In the genomic region with DNA sequence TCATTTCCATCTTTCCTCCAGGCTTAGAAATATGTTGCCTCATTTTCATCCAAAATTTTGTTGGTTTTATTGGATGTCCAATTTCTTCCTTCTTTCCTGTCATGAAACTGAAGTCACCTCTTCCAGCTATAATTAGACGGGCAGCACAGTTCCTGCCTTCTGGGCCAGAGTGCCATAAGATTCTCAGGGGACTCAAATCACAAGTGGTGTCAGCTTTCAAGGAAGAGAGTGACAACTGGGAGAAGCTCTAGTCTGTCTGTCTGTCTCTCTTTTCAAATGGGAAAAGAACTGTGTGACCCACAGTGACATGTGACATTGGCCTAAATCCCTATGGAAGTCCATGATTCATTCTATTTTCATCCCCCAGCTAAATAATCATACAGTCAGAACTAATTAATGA, we compare ENCODE assay signal across 1 cellular context.
TF ChIP-seq lines count a peak whose summit lies in the region.

No MANE protein-coding gene starts in this region.

TF ChIP-seq in GM23338, 12 proteins besides CTCF, POLR2A, EP300 and RAD21 (continued from another document):
- TF ChIP-seq, protein P1, sequence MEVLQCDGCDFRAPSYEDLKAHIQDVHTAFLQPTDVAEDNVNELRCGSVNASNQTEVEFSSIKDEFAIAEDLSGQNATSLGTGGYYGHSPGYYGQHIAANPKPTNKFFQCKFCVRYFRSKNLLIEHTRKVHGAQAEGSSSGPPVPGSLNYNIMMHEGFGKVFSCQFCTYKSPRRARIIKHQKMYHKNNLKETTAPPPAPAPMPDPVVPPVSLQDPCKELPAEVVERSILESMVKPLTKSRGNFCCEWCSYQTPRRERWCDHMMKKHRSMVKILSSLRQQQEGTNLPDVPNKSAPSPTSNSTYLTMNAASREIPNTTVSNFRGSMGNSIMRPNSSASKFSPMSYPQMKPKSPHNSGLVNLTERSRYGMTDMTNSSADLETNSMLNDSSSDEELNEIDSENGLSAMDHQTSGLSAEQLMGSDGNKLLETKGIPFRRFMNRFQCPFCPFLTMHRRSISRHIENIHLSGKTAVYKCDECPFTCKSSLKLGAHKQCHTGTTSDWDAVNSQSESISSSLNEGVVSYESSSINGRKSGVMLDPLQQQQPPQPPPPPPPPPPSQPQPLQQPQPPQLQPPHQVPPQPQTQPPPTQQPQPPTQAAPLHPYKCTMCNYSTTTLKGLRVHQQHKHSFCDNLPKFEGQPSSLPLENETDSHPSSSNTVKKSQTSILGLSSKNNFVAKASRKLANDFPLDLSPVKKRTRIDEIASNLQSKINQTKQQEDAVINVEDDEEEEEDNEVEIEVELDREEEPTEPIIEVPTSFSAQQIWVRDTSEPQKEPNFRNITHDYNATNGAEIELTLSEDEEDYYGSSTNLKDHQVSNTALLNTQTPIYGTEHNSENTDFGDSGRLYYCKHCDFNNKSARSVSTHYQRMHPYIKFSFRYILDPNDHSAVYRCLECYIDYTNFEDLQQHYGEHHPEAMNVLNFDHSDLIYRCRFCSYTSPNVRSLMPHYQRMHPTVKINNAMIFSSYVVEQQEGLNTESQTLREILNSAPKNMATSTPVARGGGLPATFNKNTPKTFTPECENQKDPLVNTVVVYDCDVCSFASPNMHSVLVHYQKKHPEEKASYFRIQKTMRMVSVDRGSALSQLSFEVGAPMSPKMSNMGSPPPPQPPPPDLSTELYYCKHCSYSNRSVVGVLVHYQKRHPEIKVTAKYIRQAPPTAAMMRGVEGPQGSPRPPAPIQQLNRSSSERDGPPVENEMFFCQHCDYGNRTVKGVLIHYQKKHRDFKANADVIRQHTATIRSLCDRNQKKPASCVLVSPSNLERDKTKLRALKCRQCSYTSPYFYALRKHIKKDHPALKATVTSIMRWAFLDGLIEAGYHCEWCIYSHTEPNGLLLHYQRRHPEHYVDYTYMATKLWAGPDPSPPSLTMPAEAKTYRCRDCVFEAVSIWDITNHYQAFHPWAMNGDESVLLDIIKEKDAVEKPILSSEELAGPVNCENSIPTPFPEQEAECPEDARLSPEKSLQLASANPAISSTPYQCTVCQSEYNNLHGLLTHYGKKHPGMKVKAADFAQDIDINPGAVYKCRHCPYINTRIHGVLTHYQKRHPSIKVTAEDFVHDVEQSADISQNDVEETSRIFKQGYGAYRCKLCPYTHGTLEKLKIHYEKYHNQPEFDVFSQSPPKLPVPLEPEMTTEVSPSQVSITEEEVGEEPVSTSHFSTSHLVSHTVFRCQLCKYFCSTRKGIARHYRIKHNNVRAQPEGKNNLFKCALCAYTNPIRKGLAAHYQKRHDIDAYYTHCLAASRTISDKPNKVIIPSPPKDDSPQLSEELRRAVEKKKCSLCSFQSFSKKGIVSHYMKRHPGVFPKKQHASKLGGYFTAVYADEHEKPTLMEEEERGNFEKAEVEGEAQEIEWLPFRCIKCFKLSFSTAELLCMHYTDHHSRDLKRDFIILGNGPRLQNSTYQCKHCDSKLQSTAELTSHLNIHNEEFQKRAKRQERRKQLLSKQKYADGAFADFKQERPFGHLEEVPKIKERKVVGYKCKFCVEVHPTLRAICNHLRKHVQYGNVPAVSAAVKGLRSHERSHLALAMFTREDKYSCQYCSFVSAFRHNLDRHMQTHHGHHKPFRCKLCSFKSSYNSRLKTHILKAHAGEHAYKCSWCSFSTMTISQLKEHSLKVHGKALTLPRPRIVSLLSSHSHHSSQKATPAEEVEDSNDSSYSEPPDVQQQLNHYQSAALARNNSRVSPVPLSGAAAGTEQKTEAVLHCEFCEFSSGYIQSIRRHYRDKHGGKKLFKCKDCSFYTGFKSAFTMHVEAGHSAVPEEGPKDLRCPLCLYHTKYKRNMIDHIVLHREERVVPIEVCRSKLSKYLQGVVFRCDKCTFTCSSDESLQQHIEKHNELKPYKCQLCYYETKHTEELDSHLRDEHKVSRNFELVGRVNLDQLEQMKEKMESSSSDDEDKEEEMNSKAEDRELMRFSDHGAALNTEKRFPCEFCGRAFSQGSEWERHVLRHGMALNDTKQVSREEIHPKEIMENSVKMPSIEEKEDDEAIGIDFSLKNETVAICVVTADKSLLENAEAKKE (CRISPR knock-in tag; IDR thresholded peaks at IDR 0.05), result no peak
- TF ChIP-seq, protein P2, sequence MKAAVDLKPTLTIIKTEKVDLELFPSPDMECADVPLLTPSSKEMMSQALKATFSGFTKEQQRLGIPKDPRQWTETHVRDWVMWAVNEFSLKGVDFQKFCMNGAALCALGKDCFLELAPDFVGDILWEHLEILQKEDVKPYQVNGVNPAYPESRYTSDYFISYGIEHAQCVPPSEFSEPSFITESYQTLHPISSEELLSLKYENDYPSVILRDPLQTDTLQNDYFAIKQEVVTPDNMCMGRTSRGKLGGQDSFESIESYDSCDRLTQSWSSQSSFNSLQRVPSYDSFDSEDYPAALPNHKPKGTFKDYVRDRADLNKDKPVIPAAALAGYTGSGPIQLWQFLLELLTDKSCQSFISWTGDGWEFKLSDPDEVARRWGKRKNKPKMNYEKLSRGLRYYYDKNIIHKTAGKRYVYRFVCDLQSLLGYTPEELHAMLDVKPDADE (IDR thresholded peaks at IDR 0.05), result no peak
- TF ChIP-seq STAT1 (IDR thresholded peaks at IDR 0.05; ENCODE audit: unreplicated experiment), result no peak
